Comparison of ENCODE assay signal across 10 cellular contexts in the genomic region with DNA sequence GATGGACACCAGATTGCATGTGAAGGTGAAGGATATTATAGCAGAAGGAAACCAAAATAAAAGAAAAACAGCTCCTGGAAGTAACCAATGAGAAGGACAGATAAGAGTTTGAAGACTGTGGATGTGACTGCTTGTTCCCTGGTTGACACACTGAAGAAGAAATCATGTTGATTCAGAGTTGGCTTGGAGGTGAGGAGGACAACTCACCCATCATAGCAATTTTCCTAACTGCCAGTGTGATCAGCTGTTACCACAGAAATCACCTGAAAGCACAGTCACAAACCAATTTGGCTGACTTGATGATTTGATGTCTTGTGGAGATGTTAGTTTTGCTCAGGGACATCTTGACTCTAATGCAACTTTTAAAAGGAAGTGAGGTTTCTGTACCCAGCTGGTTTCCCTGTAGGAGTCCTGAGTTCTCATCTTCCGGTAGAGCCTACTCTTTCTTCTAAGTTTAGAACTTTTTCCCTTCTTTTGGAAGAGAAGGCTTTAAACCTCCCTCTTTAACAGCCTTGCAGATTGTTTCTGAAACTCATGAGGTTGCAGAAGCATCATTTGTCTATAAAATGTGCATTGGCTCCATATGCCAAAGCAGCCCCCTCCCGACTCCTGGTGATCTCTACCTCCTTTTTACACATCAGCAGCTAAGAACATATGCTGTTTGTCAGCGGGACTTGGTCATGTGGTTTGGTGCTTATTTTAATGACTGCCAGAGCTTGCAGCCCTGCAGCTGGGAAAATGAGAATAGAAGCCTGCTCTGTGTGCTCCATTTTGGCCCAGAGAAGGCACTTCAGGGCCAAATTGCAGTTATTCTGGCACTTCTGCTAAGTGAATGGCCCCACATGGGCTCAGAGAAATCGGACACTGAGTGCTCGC. TPM values are rescaled to one million over a fixed set of nuclear protein-coding genes. Genes with fewer than 3 reads are reported as not detected.
DNase-seq lines count a peak whose midpoint lies in the region; ATAC-seq, FAIRE-seq and TF ChIP-seq lines count a peak whose summit lies in the region.
"Had no signal": no experiment of that assay in that cellular context is flagged by ENCODE, and none has a peak within 500 bp of the region (broad histone marks: within the 10 kb centered on the region; RNA-seq: fewer than 3 reads in every experiment).

No MANE protein-coding gene starts in this region.

- no peak for TF ChIP-seq CTCF in osteocyte (IDR thresholded peaks at IDR 0.05)

- H3K9me3 Mint-ChIP-seq in osteocyte (ENCODE audit: unreplicated experiment), result no peaks in the 10 kb centered on the region

- peak overlapping the region in 6 of 11 experiments; percentile 1 to 93 (median 48); a peak in 9 of 22 replicates for H3K4me2 ChIP-seq in BLaER1 treated with 17β-estradiol and CSF1 and Interleukin-3, amounts not matched to agents 10 nM and 100 nM

- H3K27me3 Mint-ChIP-seq in T-helper 17 cell, result no peaks in the 10 kb centered on the region
- no peaks in the 10 kb centered on the region for H3K27me3 Mint-ChIP-seq in osteocyte (ENCODE audit: unreplicated experiment)

- H3K9ac ChIP-seq in BLaER1 treated with 17β-estradiol and CSF1 and Interleukin-3, amounts not matched to agents 10 nM and 100 nM, result peak overlapping the region in 2 of 11 experiments; percentile 14 to 45; a peak in 2 of 22 replicates

- ATAC-seq in T-helper 17 cell (no peak), GM18502 (IDR thresholded peaks at IDR 0.05; ENCODE audit: poor library complexity, unreplicated experiment) (no peak), GM19328 (IDR thresholded peaks at IDR 0.05; ENCODE audit: unreplicated experiment) (no peak)

- H3K4me1 ChIP-seq in BLaER1 treated with 17β-estradiol and CSF1 and Interleukin-3, amounts not matched to agents 10 nM and 100 nM, result peaks cover 25 to 99% (median 63%) of the 10 kb centered on the region in 10 experiments

- no peak overlapping the region for H3K4me3 ChIP-seq in BLaER1 treated with 17β-estradiol and CSF1 and Interleukin-3, amounts not matched to agents 10 nM and 100 nM

- H3K4me1 Mint-ChIP-seq in T-helper 17 cell (peaks cover 9% of the 10 kb centered on the region), osteocyte (ENCODE audit: unreplicated experiment) (peaks cover 35% of the 10 kb centered on the region)

- H3K27me3 ChIP-seq in BLaER1 treated with 17β-estradiol and CSF1 and Interleukin-3, amounts not matched to agents 10 nM and 100 nM, result no peaks in the 10 kb centered on the region

- peaks cover 2 to 4% (median 3%) of the 10 kb centered on the region in 11 experiments; a peak in 21 of 22 replicates for H3K9me3 ChIP-seq in BLaER1 treated with 17β-estradiol and CSF1 and Interleukin-3, amounts not matched to agents 10 nM and 100 nM (replicated peaks in 1 of 11)
- no peaks in the 10 kb centered on the region for H3K9me3 ChIP-seq in T-helper 17 cell (ENCODE audit: control insufficient read depth, low read length, poor library complexity, severe bottlenecking)

- no peak for FAIRE-seq in frontal cortex (lab: Jason Lieb, UNC)

- DNase-seq in T-helper 17 cell, result no peak
- peak; percentile 45 to 46 for DNase-seq in frontal cortex (ENCODE audit: low spot score in 2 of 2)
- DNase-seq in osteocyte (ENCODE audit: extremely low spot score, unreplicated experiment), result no peak
- DNase-seq in 8988T, result no peak
- no peak for DNase-seq in activated CD4-positive, alpha-beta T cell treated with anti-CD3 and anti-CD28 coated beads for 48 hours
- DNase-seq: activated CD4-positive, alpha-beta T cell treated with anti-CD3 and anti-CD28 coated beads, Interleukin-2, amount 50 U/mL, for 48 hours; NCI-H526 treated with DMSO at 0.1 percent for 48 hours had no signal

- H3K36me3 ChIP-seq in BLaER1 treated with 17β-estradiol and CSF1 and Interleukin-3, amounts not matched to agents 10 nM and 100 nM, result peaks cover 43 to 93% (median 76%) of the 10 kb centered on the region in 11 experiments

- peaks cover 0 to 7% (median 0%) of the 10 kb centered on the region in 11 experiments; a peak in 4 of 22 replicates for H4K20me1 ChIP-seq in BLaER1 treated with 17β-estradiol and CSF1 and Interleukin-3, amounts not matched to agents 10 nM and 100 nM

- H3K27ac Mint-ChIP-seq in T-helper 17 cell (peak overlapping the region; percentile 43), osteocyte (ENCODE audit: unreplicated experiment) (peak overlapping the region; percentile 81)

- no peak overlapping the region for H3K4me3 Mint-ChIP-seq in T-helper 17 cell
- no peak overlapping the region for H3K4me3 Mint-ChIP-seq in osteocyte (ENCODE audit: unreplicated experiment)

- H3K36me3 Mint-ChIP-seq in T-helper 17 cell (ENCODE audit: low read depth) (peaks cover 4% of the 10 kb centered on the region), osteocyte (ENCODE audit: unreplicated experiment) (peaks cover 15% of the 10 kb centered on the region)

- peak overlapping the region in 9 of 11 experiments; percentile 16 to 71 (median 29); a peak in 11 of 22 replicates for H3K27ac ChIP-seq in BLaER1 treated with 17β-estradiol and CSF1 and Interleukin-3, amounts not matched to agents 10 nM and 100 nM

RNA-seq across cellular contexts. Expression of gene ATG7, which starts 10.3 kb away (rescaled TPM):
- total RNA-seq in T-helper 17 cell, result 10 to 100 TPM; 34.0 to 36.9 TPM
- 19.2 TPM for total RNA-seq in frontal cortex
- total RNA-seq in osteocyte, result 42.5 and 45.1 TPM in 2 replicates

Comparison
In these comparisons a context has a peak if more than half of its experiments do, and no peak if none do; other contexts are left out.
1. DNase-seq: peak in frontal cortex (2 of 2); none in T-helper 17 cell (0 of 3), osteocyte (single experiment), 8988T (single experiment) and activated CD4-positive, alpha-beta T cell treated with anti-CD3 and anti-CD28 coated beads for 48 hours (single experiment).